ENCODE assay signal across 25 cellular contexts in genomic region chr11:66360406-66361073, GRCh38. TPM values are rescaled to one million over a fixed set of nuclear protein-coding genes. Genes with fewer than 3 reads are reported as not detected.
DNase-seq lines count a peak whose midpoint lies in the region; ATAC-seq and TF ChIP-seq lines count a peak whose summit lies in the region.
"Had no signal": no experiment of that assay in that cellular context is flagged by ENCODE, and none has a peak within 500 bp of the region (broad histone marks: within the 10 kb centered on the region; RNA-seq: fewer than 3 reads in every experiment).

No MANE protein-coding gene starts in this region.

- H3K4me3 ChIP-seq in cardiac muscle cell (no peak overlapping the region), right atrium auricular region (no peak overlapping the region), osteoblast (ENCODE audit: insufficient read depth, low read length) (no peak overlapping the region)
- H3K4me3 ChIP-seq: adrenal gland had no signal

- H3K36me3 ChIP-seq in cardiac muscle cell, result peaks cover under 1% of the 10 kb centered on the region
- peaks cover 5% of the 10 kb centered on the region for H3K36me3 ChIP-seq in right atrium auricular region
- no peaks in the 10 kb centered on the region for H3K36me3 ChIP-seq in osteoblast (ENCODE audit: insufficient read depth, low read length)
- H3K36me3 ChIP-seq: adrenal gland had no signal

- H3K4me2 ChIP-seq in osteoblast (ENCODE audit: insufficient read depth, low read length), result no peak overlapping the region
- H3K4me2 ChIP-seq: SK-N-SH had no signal

- TF ChIP-seq CTCF in cardiac muscle cell (IDR thresholded peaks at IDR 0.05; ENCODE audit: low read depth, low read length) (no peak), right atrium auricular region (IDR thresholded peaks at IDR 0.05) (no peak), osteoblast (IDR thresholded peaks at IDR 0.05; ENCODE audit: extremely low read depth, low read depth, low read length) (no peak)

- H4K20me1 ChIP-seq in osteoblast (ENCODE audit: insufficient read depth, low read length), result no peaks in the 10 kb centered on the region

- no peaks in the 10 kb centered on the region for H3K27me3 Mint-ChIP-seq in activated CD4-positive, alpha-beta T cell treated with anti-CD3 and anti-CD28 coated beads for 36 hours
- H3K27me3 Mint-ChIP-seq: brain; naive thymus-derived CD4-positive, alpha-beta T cell had no signal

- no peaks in the 10 kb centered on the region for H3K9me3 Mint-ChIP-seq in activated CD4-positive, alpha-beta T cell treated with anti-CD3 and anti-CD28 coated beads for 36 hours (ENCODE audit: low read depth)
- H3K9me3 Mint-ChIP-seq: brain; CD8-positive, alpha-beta T cell; HFFc6; naive thymus-derived CD4-positive, alpha-beta T cell; T-helper 1 cell treated with Interleukin-12 subunit alpha and Interleukin-12 subunit beta and Interleukin-4 antibody, amounts not matched to agents 30 μg/mL and 1 μg/mL, for 36 hours had no signal

- TF ChIP-seq POLR2A in Raji (IDR thresholded peaks at IDR 0.05; ENCODE audit: insufficient read depth, low read depth, low read length), result 0 out of 2 replicates have a peak, but pooled peaks have one; percentile 20

- H3K27me3 ChIP-seq in cardiac muscle cell (no peaks in the 10 kb centered on the region), right atrium auricular region (no peaks in the 10 kb centered on the region), osteoblast (ENCODE audit: insufficient read depth, low read length) (no peaks in the 10 kb centered on the region)
- H3K27me3 ChIP-seq: adrenal gland had no signal

- H3K27ac ChIP-seq in cardiac muscle cell (peak overlapping the region; percentile 25), right atrium auricular region (no peak overlapping the region), osteoblast (ENCODE audit: low read depth, low read length) (no peak overlapping the region)
- H3K27ac ChIP-seq: adrenal gland had no signal

- no peak overlapping the region for H3K27ac Mint-ChIP-seq in activated CD4-positive, alpha-beta T cell treated with anti-CD3 and anti-CD28 coated beads for 36 hours
- H3K27ac Mint-ChIP-seq: CD8-positive, alpha-beta T cell; HFFc6; T-helper 1 cell treated with Interleukin-12 subunit alpha and Interleukin-12 subunit beta and Interleukin-4 antibody, amounts not matched to agents 30 μg/mL and 1 μg/mL, for 36 hours had no signal

- intact Hi-C loops in activated CD4-positive, alpha-beta T cell treated with anti-CD3 and anti-CD28 coated beads for 36 hours (cut with DNase I, micrococcal nuclease), result no loop called here

- CTCF ChIA-PET in activated CD4-positive, alpha-beta T cell treated with anti-CD3 and anti-CD28 coated beads for 36 hours (lab: Charles Lee), result no interaction called here

- H3K4me1 Mint-ChIP-seq in activated CD4-positive, alpha-beta T cell treated with anti-CD3 and anti-CD28 coated beads for 36 hours, result no peaks in the 10 kb centered on the region
- H3K4me1 Mint-ChIP-seq: brain had no signal

- H3K79me2 ChIP-seq in osteoblast (ENCODE audit: insufficient read depth, low read length), result no peaks in the 10 kb centered on the region

- POLR2A ChIA-PET in activated CD4-positive, alpha-beta T cell treated with anti-CD3 and anti-CD28 coated beads for 36 hours (lab: Charles Lee), result no interaction called here

- H3K36me3 Mint-ChIP-seq in activated CD4-positive, alpha-beta T cell treated with anti-CD3 and anti-CD28 coated beads for 36 hours (ENCODE audit: low read depth), result peaks cover 19% of the 10 kb centered on the region
- H3K36me3 Mint-ChIP-seq: CD8-positive, alpha-beta T cell had no signal

- H2AFZ ChIP-seq in osteoblast (ENCODE audit: low read length), result no peak overlapping the region

- H3K9me3 ChIP-seq in cardiac muscle cell (ENCODE audit: low read depth) (no peaks in the 10 kb centered on the region), right atrium auricular region (no peaks in the 10 kb centered on the region), osteoblast (ENCODE audit: low read depth, low read length) (no peaks in the 10 kb centered on the region)
- H3K9me3 ChIP-seq: adrenal gland, SK-N-SH had no signal

- no peak overlapping the region for H3K4me3 Mint-ChIP-seq in activated CD4-positive, alpha-beta T cell treated with anti-CD3 and anti-CD28 coated beads for 36 hours
- H3K4me3 Mint-ChIP-seq: brain; CD8-positive, alpha-beta T cell; HFFc6; naive thymus-derived CD4-positive, alpha-beta T cell; T-helper 1 cell treated with Interleukin-12 subunit alpha and Interleukin-12 subunit beta and Interleukin-4 antibody, amounts not matched to agents 30 μg/mL and 1 μg/mL, for 36 hours had no signal

- H3K4me1 ChIP-seq in cardiac muscle cell (ENCODE audit: low read depth) (no peaks in the 10 kb centered on the region), right atrium auricular region (peaks cover 0 to 15% of the 10 kb centered on the region in 2 donors), osteoblast (ENCODE audit: insufficient read depth, low read length) (no peaks in the 10 kb centered on the region)
- H3K4me1 ChIP-seq: adrenal gland had no signal

- DNase-seq in cardiac muscle cell (ENCODE audit: low read depth in 1 of 2, low spot score in 1 of 2) (no peak), right atrium auricular region (ENCODE audit: low spot score) (no peak), osteoblast (ENCODE audit: insufficient read length, low spot score, missing footprints) (peak; percentile 43), left lobe of liver (ENCODE audit: low spot score) (no peak), C1 segment of cervical spinal cord (lab: John Stamatoyannopoulos, UW) (no peak)
- no peak for DNase-seq in activated CD4-positive, alpha-beta T cell treated with anti-CD3 and anti-CD28 coated beads for 36 hours
- DNase-seq: activated T-cell treated with anti-CD3 and anti-CD28 coated beads for 4 hours; adrenal gland; CD8-positive, alpha-beta T cell; DMS153; effector CD4-positive, alpha-beta T cell; glutamatergic neuron; HFFc6; midbrain; MV-4-11; naive thymus-derived CD4-positive, alpha-beta T cell; NCI-H146; NCI-H446 treated with DMSO at 0.1 percent for 48 hours; RPMI8226; SK-N-SH had no signal

- no peak for ATAC-seq in activated CD4-positive, alpha-beta T cell treated with anti-CD3 and anti-CD28 coated beads for 36 hours
- ATAC-seq in HG03196 (IDR thresholded peaks at IDR 0.05; ENCODE audit: unreplicated experiment) (no peak), left lobe of liver (no peak)
- ATAC-seq: CD8-positive, alpha-beta T cell; naive thymus-derived CD4-positive, alpha-beta T cell had no signal

RNA-seq across cellular contexts. Expression of gene SLC29A2, which starts 11.0 kb away (rescaled TPM):
- total RNA-seq in cardiac muscle cell (30.2 and 36.8 TPM in 2 replicates), right atrium auricular region (10 to 100 TPM; 16.9 to 19.9 TPM), osteoblast (under 0.01 and 0.29 TPM in 2 replicates), left lobe of liver (0.48 TPM)
- polyA plus RNA-seq in cardiac muscle cell, result 32.6 and 50.2 TPM in 2 replicates
- total RNA-seq in activated CD4-positive, alpha-beta T cell treated with anti-CD3 and anti-CD28 coated beads for 36 hours, result 10 to 100 TPM; 13.6 to 14.4 TPM
- total RNA-seq: HFFc6, LHCN-M2 had no signal

RNA-seq across cellular contexts. Expression of gene B4GAT1, which starts 13.1 kb away (rescaled TPM):
- total RNA-seq in cardiac muscle cell (138 and 194 TPM in 2 replicates), right atrium auricular region (10 to 100 TPM; 61.1 to 64.3 TPM), osteoblast (20.6 and 21.2 TPM in 2 replicates), left lobe of liver (19.4 TPM)
- polyA plus RNA-seq in cardiac muscle cell, result 129 and 174 TPM in 2 replicates
- total RNA-seq in activated CD4-positive, alpha-beta T cell treated with anti-CD3 and anti-CD28 coated beads for 36 hours, result 1 to 10 TPM; 6.0 to 8.5 TPM

RNA-seq across cellular contexts. Expression of gene BRMS1, which starts 15.6 kb away (rescaled TPM):
- total RNA-seq in cardiac muscle cell (29.3 and 33.2 TPM in 2 replicates), right atrium auricular region (10 to 100 TPM; 19.2 to 33.3 TPM), osteoblast (43.0 and 43.1 TPM in 2 replicates), left lobe of liver (11.2 TPM)
- 33.8 and 37.3 TPM in 2 replicates for polyA plus RNA-seq in cardiac muscle cell
- 10 to 100 TPM; 29.2 to 30.2 TPM for total RNA-seq in activated CD4-positive, alpha-beta T cell treated with anti-CD3 and anti-CD28 coated beads for 36 hours

RNA-seq across cellular contexts. Expression of gene RIN1, which starts 24.3 kb away (rescaled TPM):
- 4.9 and 9.4 TPM in 2 replicates for total RNA-seq in cardiac muscle cell
- 1.9 and 4.8 TPM in 2 replicates for polyA plus RNA-seq in cardiac muscle cell
- total RNA-seq in right atrium auricular region, result 1 to 10 TPM; 1.0 to 5.9 TPM
- total RNA-seq in osteoblast, result 27.1 and 31.8 TPM in 2 replicates
- total RNA-seq in activated CD4-positive, alpha-beta T cell treated with anti-CD3 and anti-CD28 coated beads for 36 hours, result 1 to 10 TPM; 1.5 to 1.6 TPM
- 0.93 TPM for total RNA-seq in left lobe of liver

RNA-seq across cellular contexts. Expression of gene CD248, which starts 43.7 kb away (rescaled TPM):
- 7.9 and 11.4 TPM in 2 replicates for total RNA-seq in cardiac muscle cell
- polyA plus RNA-seq in cardiac muscle cell, result 20.2 and 31.2 TPM in 2 replicates
- 10 to 100 TPM in 1 of 2 donors, 1 to 10 TPM in 1; 7.6 to 10.7 TPM for total RNA-seq in right atrium auricular region
- total RNA-seq in osteoblast, result 103 and 107 TPM in 2 replicates
- under 1 TPM; 0.23 to 0.26 TPM for total RNA-seq in activated CD4-positive, alpha-beta T cell treated with anti-CD3 and anti-CD28 coated beads for 36 hours
- 0.91 TPM for total RNA-seq in left lobe of liver
